8 cellular contexts compared by ENCODE assay signal in the genomic region with DNA sequence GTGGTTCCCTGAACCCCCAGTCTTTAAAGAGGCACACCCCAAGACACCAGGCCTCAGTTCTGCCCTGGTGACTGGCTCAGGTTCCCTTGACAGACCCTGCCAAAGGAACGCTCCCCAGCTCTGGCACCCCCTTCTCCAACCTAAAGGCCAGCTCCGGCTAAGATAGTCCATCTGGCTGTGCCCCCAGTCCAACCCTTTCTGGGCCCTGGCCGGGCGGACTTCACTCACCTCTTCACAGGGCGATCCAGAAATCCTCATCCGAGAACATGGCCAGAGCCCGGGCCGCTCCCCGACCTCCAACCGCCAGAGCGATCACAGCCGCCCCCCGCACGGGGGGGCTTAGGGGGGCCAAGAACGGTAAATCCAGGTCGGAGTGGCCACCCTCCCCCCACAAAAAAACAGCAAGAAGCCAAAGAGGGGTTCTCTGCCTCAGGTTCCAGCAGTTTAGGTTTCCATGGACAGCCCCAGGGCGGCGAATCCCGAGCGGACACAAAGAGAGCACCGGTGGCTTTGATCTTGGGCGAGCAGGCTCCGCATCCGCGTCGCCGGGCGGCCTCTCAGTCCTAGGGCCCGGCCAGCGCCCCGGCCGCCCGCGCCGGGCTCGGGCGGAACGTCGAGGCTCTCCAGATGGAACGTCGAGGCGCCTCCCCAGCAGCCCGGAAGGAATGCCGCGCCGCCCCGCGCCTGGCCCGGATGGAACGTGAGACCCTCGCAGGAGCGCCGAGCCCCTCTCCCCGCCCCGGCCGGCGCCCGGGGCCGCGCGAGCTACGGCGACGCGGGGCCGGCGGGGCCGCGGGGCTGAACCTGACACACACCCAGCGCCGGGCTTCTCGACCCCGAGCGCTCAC. TPM values are rescaled to one million over a fixed set of nuclear protein-coding genes. Genes with fewer than 3 reads are reported as not detected.
DNase-seq lines count a peak whose midpoint lies in the region; ATAC-seq and TF ChIP-seq lines count a peak whose summit lies in the region.

No MANE protein-coding gene starts in this region.

- ATAC-seq in HG02759 (IDR thresholded peaks at IDR 0.05; ENCODE audit: unreplicated experiment) (peak; percentile 17), GM21786 (IDR thresholded peaks at IDR 0.05; ENCODE audit: unreplicated experiment) (no peak)

- H3K4me3 ChIP-seq in Peyer's patch (peak overlapping the region; percentile 93 to 100 (median 96)), coronary artery (peak overlapping the region; percentile 88), transverse colon (peak overlapping the region; percentile 82 to 91 (median 89))

- intact Hi-C loops in transverse colon (cut with DNase I; ENCODE audit: low total_unique reads), result loop anchor here (10.0 kb wide), 1 partner anchor 65 kb away; no protein-coding TSS in a partner anchor

- H3K27ac ChIP-seq in Peyer's patch (peak overlapping the region; percentile 91 to 98 (median 94)), coronary artery (peak overlapping the region; percentile 88 to 98), transverse colon (peak overlapping the region; percentile 96 to 98 (median 96))

- TF ChIP-seq CTCF in Peyer's patch (IDR thresholded peaks at IDR 0.05) (no peak), coronary artery (IDR thresholded peaks at IDR 0.05) (no peak), transverse colon (IDR thresholded peaks at IDR 0.05) (no peak)

- DNase-seq in NCI-H748 (lab: John Stamatoyannopoulos, UW; ENCODE audit: unreplicated experiment) (peak; percentile 45), NCI-H748 treated with DMSO at 0.1 percent for 48 hours (lab: John Stamatoyannopoulos, UW) (no peak), Peyer's patch (peak in 2 of 3 donors; percentile 59 to 65), coronary artery (ENCODE audit: low spot score) (peak; percentile 76), lung microvascular endothelial cell (ENCODE audit: low read depth in 2 of 2) (peak; percentile 54 to 61), transverse colon (peak; percentile 26)

- H3K27me3 ChIP-seq in Peyer's patch, result no peaks in the 10 kb centered on the region
- H3K27me3 ChIP-seq in transverse colon, result no peaks in the 10 kb centered on the region

- no peak for TF ChIP-seq EP300 in transverse colon (IDR thresholded peaks at IDR 0.05; ENCODE audit: low read depth)

- TF ChIP-seq POLR2A in Peyer's patch (IDR thresholded peaks at IDR 0.05) (no peak), transverse colon (IDR thresholded peaks at IDR 0.05) (no peak)

- in situ Hi-C loops in transverse colon (cut with MboI; ENCODE audit: low pct_ligation_motif_present in 1 of 4, low pct_unique_long_range_greater_than_20kb in 1 of 4, low sequenced_read_pairs in 3 of 4), result loop anchor here in 2 of 4 donors (10.0 kb wide), 2 partner anchors 65 to 175 kb away; no protein-coding TSS in a partner anchor

- H3K9me3 ChIP-seq in Peyer's patch, result no peaks in the 10 kb centered on the region
- no peaks in the 10 kb centered on the region for H3K9me3 ChIP-seq in transverse colon

- H3K36me3 ChIP-seq in Peyer's patch, result peaks cover 0 to 5% (median 0%) of the 10 kb centered on the region in 3 donors
- no peaks in the 10 kb centered on the region for H3K36me3 ChIP-seq in transverse colon

- H3K4me1 ChIP-seq in Peyer's patch (peaks cover 0 to 44% (median 25%) of the 10 kb centered on the region in 4 donors), transverse colon (peaks cover 34 to 47% (median 43%) of the 10 kb centered on the region in 4 donors)

- 0% methylated on average over 51 of the region's 74 CpGs; no CpG with 5 or more reads in 1 of the 2 donors for WGBS in transverse colon (ENCODE audit: low coverage in 1 of 2), 2 donors

RNA-seq across cellular contexts. Expression of a gene that starts 1.0 kb away (rescaled TPM):
- total RNA-seq in Peyer's patch, result 100 to 1,000 TPM; 126 to 161 (median 146) TPM
- 19.0 and 30.2 TPM in 2 replicates for total RNA-seq in lung microvascular endothelial cell
- total RNA-seq in transverse colon, result 100 to 1,000 TPM in 1 of 4 donors, 10 to 100 TPM in 3; 50.0 to 351 (median 78.0) TPM

RNA-seq across cellular contexts. Expression of a gene that starts 10.2 kb away (rescaled TPM):
- total RNA-seq in Peyer's patch (not detected), lung microvascular endothelial cell (1.2 and 1.5 TPM in 2 replicates), transverse colon (not detected)

RNA-seq across cellular contexts. Expression of a gene that starts 35.0 kb away (rescaled TPM):
- 1 to 10 TPM in 1 of 4 donors, under 1 TPM in 1, not detected in 2; 0.19 to 2.5 TPM for total RNA-seq in Peyer's patch
- 0.20 and 0.65 TPM in 2 replicates for total RNA-seq in lung microvascular endothelial cell
- total RNA-seq in transverse colon, result under 1 TPM in 2 of 4 donors, not detected in 2; 0.27 to 0.32 TPM

RNA-seq across cellular contexts. Expression of a gene that starts 41.0 kb away (rescaled TPM):
- total RNA-seq in Peyer's patch (10 to 100 TPM; 34.1 to 42.2 (median 37.9) TPM), lung microvascular endothelial cell (32.1 and 38.1 TPM in 2 replicates), transverse colon (10 to 100 TPM; 21.7 to 44.0 (median 42.3) TPM)

RNA-seq across cellular contexts. Expression of a gene that starts 51.0 kb away (rescaled TPM):
- total RNA-seq in Peyer's patch, result 10 to 100 TPM; 34.7 to 93.7 (median 84.7) TPM
- 68.9 and 76.4 TPM in 2 replicates for total RNA-seq in lung microvascular endothelial cell
- total RNA-seq in transverse colon, result 100 to 1,000 TPM in 1 of 4 donors, 10 to 100 TPM in 3; 72.6 to 125 (median 82.1) TPM
